In the genomic region with DNA sequence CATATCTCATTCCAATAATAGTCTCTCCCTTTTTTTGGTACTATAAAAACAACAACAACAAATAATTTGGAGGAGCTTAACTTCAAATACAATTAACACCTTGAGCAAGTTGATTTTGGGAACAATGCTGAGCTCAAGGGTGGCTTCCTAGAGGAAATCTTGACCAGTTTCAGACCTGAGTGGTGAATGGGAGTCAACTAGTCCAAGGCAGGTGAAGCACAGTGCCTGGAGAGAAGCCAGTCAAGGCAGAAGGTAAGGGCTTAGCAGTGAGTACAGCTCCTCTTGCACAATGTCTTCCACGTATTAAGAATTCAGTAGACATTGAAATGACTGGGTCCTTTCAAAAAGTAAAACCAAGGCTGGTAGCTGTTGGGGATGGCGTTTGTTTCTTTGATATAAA, we compare ENCODE assay signal across 1 cellular context.
TF ChIP-seq lines count a peak whose summit lies in the region.

No MANE protein-coding gene starts in this region.

TF ChIP-seq in IMR-90, 13 proteins besides CTCF, POLR2A, EP300 and RAD21:
- no peak for TF ChIP-seq CHD1 (IDR thresholded peaks at IDR 0.05; ENCODE audit: low read depth, low read length)
- peak; percentile 47 for TF ChIP-seq CEBPB (IDR thresholded peaks at IDR 0.05; ENCODE audit: low read depth, low read length)
- TF ChIP-seq FOS (IDR thresholded peaks at IDR 0.05; ENCODE audit: low read depth, low read length): no peak
